1 cellular context compared by ENCODE assay signal in the genomic region with DNA sequence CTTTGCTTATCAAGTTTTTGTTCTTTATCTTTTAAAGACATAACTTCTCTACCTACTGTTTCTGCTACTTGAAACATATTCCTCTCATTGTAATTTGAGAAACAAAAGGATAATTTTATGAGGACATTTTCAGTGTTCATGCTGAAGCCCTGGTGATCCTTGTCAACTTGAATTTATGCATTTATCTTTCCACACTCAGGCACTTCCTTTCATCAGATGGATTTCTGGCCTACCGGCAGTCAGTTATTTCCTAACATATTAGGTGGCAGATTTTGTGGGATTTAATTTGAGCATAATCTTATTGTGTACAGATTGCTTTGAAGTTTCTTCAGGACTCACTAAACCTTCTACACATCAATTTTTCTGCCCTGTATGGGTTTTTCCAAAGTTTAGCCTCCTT.
TF ChIP-seq lines count a peak whose summit lies in the region.

No MANE protein-coding gene starts in this region.

TF ChIP-seq in SK-N-SH treated with all-trans-retinoic acid at 6 μM for 48 hours, 23 proteins besides CTCF, POLR2A, EP300 and RAD21 (continued from another document):
- TF ChIP-seq ZFP30 (CRISPR knock-in tag; IDR thresholded peaks at IDR 0.05) (no peak), ZC3H10 (CRISPR knock-in tag; IDR thresholded peaks at IDR 0.05) (no peak), SNAI2 (CRISPR knock-in tag; IDR thresholded peaks at IDR 0.05) (no peak), ESRRG (CRISPR knock-in tag; IDR thresholded peaks at IDR 0.05) (no peak)
